ENCODE assay signal across 22 cellular contexts in the genomic region with DNA sequence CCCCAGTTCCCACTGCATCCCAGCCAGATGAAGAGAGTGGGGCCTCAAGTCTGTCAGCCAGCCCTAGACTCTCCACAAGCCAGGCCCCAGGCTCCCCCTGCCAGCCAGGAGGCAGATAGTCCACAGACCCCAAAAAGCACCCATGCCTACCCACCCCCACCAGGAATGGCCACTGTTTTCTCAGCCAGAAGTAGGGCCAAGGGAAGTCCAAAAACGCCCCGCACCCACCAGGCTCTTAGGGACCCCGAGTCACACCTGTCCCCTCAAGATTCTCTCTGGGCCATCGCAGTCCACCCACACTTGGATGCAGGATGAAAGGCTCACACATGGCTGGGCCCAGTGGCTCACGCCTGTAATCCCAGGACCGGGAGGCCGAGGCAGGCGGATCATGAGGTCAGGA.
DNase-seq lines count a peak whose midpoint lies in the region; ATAC-seq and TF ChIP-seq lines count a peak whose summit lies in the region.
"Had no signal": no experiment of that assay in that cellular context is flagged by ENCODE, and none has a peak within 500 bp of the region (broad histone marks: within the 10 kb centered on the region; RNA-seq: fewer than 3 reads in every experiment).

No MANE protein-coding gene starts in this region.

- no peaks in the 10 kb centered on the region for H3K27me3 Mint-ChIP-seq in activated CD8-positive, alpha-beta T cell treated with anti-CD3 and anti-CD28 coated beads, Interleukin-2, amount 10 ng/mL, durations not matched to agents 7 days and 5 days (ENCODE audit: low read depth)
- H3K27me3 Mint-ChIP-seq in activated CD8-positive, alpha-beta T cell treated with anti-CD3 and anti-CD28 coated beads for 36 hours: peaks cover 1% of the 10 kb centered on the region
- peaks cover 27% of the 10 kb centered on the region for H3K27me3 Mint-ChIP-seq in nephron (ENCODE audit: low read depth)

- WGBS in thyroid gland, 2 donors: 76 to 82% methylated on average over 6 to 8 of the region's 8 CpGs

- H3K27me3 ChIP-seq in RWPE2 (ENCODE audit: insufficient read depth, poor library complexity, severe bottlenecking) (no peaks in the 10 kb centered on the region), thyroid gland (no peaks in the 10 kb centered on the region)
- H3K27me3 ChIP-seq: MG63, SJSA1 had no signal

- H3K4me3 ChIP-seq in RWPE2 (ENCODE audit: severe bottlenecking) (no peak overlapping the region), thyroid gland (replicated peaks in 1 of 3) (no peak overlapping the region)
- H3K4me3 ChIP-seq: MG63, SJSA1 had no signal

- no peak overlapping the region for H3K27ac ChIP-seq in RWPE2 (ENCODE audit: poor library complexity, severe bottlenecking)
- peak overlapping the region; percentile 22 to 91 (median 49) for H3K27ac ChIP-seq in thyroid gland
- H3K27ac ChIP-seq: 22Rv1, SJSA1 had no signal

- no peak for TF ChIP-seq POLR2A in thyroid gland (IDR thresholded peaks at IDR 0.05)

- H3K36me3 ChIP-seq in RWPE2 (ENCODE audit: low read depth) (no peaks in the 10 kb centered on the region), thyroid gland (no peaks in the 10 kb centered on the region)
- H3K36me3 ChIP-seq: MG63, SJSA1 had no signal

- H3K9me3 Mint-ChIP-seq in activated CD8-positive, alpha-beta T cell treated with anti-CD3 and anti-CD28 coated beads, Interleukin-2, amount 10 ng/mL, durations not matched to agents 7 days and 5 days (ENCODE audit: insufficient read depth): no peaks in the 10 kb centered on the region
- no peaks in the 10 kb centered on the region for H3K9me3 Mint-ChIP-seq in activated CD8-positive, alpha-beta T cell treated with anti-CD3 and anti-CD28 coated beads for 36 hours
- H3K9me3 Mint-ChIP-seq in nephron: no peaks in the 10 kb centered on the region
- H3K9me3 Mint-ChIP-seq: CD4-positive, alpha-beta memory T cell; IgD-negative memory B cell had no signal

- H3K36me3 Mint-ChIP-seq in activated CD8-positive, alpha-beta T cell treated with anti-CD3 and anti-CD28 coated beads, Interleukin-2, amount 10 ng/mL, durations not matched to agents 7 days and 5 days (ENCODE audit: low read depth): no peaks in the 10 kb centered on the region
- H3K36me3 Mint-ChIP-seq in activated CD8-positive, alpha-beta T cell treated with anti-CD3 and anti-CD28 coated beads for 36 hours (ENCODE audit: low read depth): no peaks in the 10 kb centered on the region
- H3K36me3 Mint-ChIP-seq in nephron (ENCODE audit: low read depth): no peaks in the 10 kb centered on the region
- H3K36me3 Mint-ChIP-seq: CD4-positive, alpha-beta memory T cell; IgD-negative memory B cell had no signal

- peak overlapping the region; percentile 43 for H3K27ac Mint-ChIP-seq in activated CD8-positive, alpha-beta T cell treated with anti-CD3 and anti-CD28 coated beads, Interleukin-2, amount 10 ng/mL, durations not matched to agents 7 days and 5 days
- no peak overlapping the region for H3K27ac Mint-ChIP-seq in activated CD8-positive, alpha-beta T cell treated with anti-CD3 and anti-CD28 coated beads for 36 hours
- peak overlapping the region; percentile 85 to 92 (median 87) for H3K27ac Mint-ChIP-seq in nephron
- H3K27ac Mint-ChIP-seq: CD4-positive, alpha-beta memory T cell; IgD-negative memory B cell had no signal

- CTCF ChIA-PET in activated CD8-positive, alpha-beta T cell treated with anti-CD3 and anti-CD28 coated beads, Interleukin-2, amount 10 ng/mL, durations not matched to agents 7 days and 5 days (lab: Charles Lee): no interaction called here
- CTCF ChIA-PET in activated CD8-positive, alpha-beta T cell treated with anti-CD3 and anti-CD28 coated beads for 36 hours (lab: Charles Lee): no interaction called here

- H3K4me3 Mint-ChIP-seq in activated CD8-positive, alpha-beta T cell treated with anti-CD3 and anti-CD28 coated beads, Interleukin-2, amount 10 ng/mL, durations not matched to agents 7 days and 5 days: no peak overlapping the region
- no peak overlapping the region for H3K4me3 Mint-ChIP-seq in activated CD8-positive, alpha-beta T cell treated with anti-CD3 and anti-CD28 coated beads for 36 hours
- peak overlapping the region in 1 of 3 experiments; percentile 56 for H3K4me3 Mint-ChIP-seq in nephron
- H3K4me3 Mint-ChIP-seq: CD4-positive, alpha-beta memory T cell; IgD-negative memory B cell had no signal

- ATAC-seq in activated CD8-positive, alpha-beta T cell treated with anti-CD3 and anti-CD28 coated beads, Interleukin-2, amount 10 ng/mL, durations not matched to agents 7 days and 5 days: no peak
- no peak for ATAC-seq in activated CD8-positive, alpha-beta T cell treated with anti-CD3 and anti-CD28 coated beads for 36 hours
- ATAC-seq in RWPE2 (ENCODE audit: low read depth): no peak
- no peak for ATAC-seq in GM18519 (IDR thresholded peaks at IDR 0.05; ENCODE audit: low FRiP score, unreplicated experiment)
- ATAC-seq: PC-3 had no signal

- no peaks in the 10 kb centered on the region for H3K4me1 ChIP-seq in RWPE2 (ENCODE audit: insufficient read depth, poor library complexity, severe bottlenecking)
- H3K4me1 ChIP-seq in thyroid gland: peaks cover 57 to 68% of the 10 kb centered on the region in 2 donors
- H3K4me1 ChIP-seq: SJSA1 had no signal

- intact Hi-C loops in activated CD8-positive, alpha-beta T cell treated with anti-CD3 and anti-CD28 coated beads for 36 hours (cut with micrococcal nuclease): no loop called here
- intact Hi-C loops in thyroid gland (cut with DNase I): loop anchor here (5.0 kb wide), 1 partner anchor 42 kb away; no protein-coding TSS in a partner anchor

- DNase-seq in activated CD8-positive, alpha-beta T cell treated with anti-CD3 and anti-CD28 coated beads, Interleukin-2, amount 10 ng/mL, durations not matched to agents 7 days and 5 days: no peak
- DNase-seq in activated CD8-positive, alpha-beta T cell treated with anti-CD3 and anti-CD28 coated beads for 36 hours: no peak
- peak; percentile 65 for DNase-seq in RWPE2 (ENCODE audit: low spot score)
- no peak for DNase-seq in thyroid gland
- DNase-seq in NCI-H345 treated with DMSO at 0.1 percent for 48 hours (lab: John Stamatoyannopoulos, UW; ENCODE audit: unreplicated experiment): no peak
- DNase-seq in anterior cingulate cortex (lab: John Stamatoyannopoulos, UW): no peak
- DNase-seq: CD4-positive, alpha-beta memory T cell; HCEC 1CT; Kasumi-1; MG63; NCI-H1092; NCI-H1436 treated with DMSO at 0.1 percent for 48 hours; NCI-H2029; NCI-H345; NCI-H526; PC-3; RPMI8226 had no signal

- H3K9me3 ChIP-seq in RWPE2 (ENCODE audit: severe bottlenecking) (no peaks in the 10 kb centered on the region), thyroid gland (no peaks in the 10 kb centered on the region)
- H3K9me3 ChIP-seq: MG63 had no signal

- TF ChIP-seq CTCF in activated CD8-positive, alpha-beta T cell treated with anti-CD3 and anti-CD28 coated beads for 36 hours (IDR thresholded peaks at IDR 0.05): no peak
- TF ChIP-seq CTCF in RWPE2 (IDR thresholded peaks at IDR 0.05; ENCODE audit: poor library complexity, severe bottlenecking): no peak
- TF ChIP-seq CTCF in nephron (IDR thresholded peaks at IDR 0.05; ENCODE audit: unreplicated experiment in 3 of 3): no peak
- no peak for TF ChIP-seq CTCF in thyroid gland (IDR thresholded peaks at IDR 0.05)

- POLR2A ChIA-PET in activated CD8-positive, alpha-beta T cell treated with anti-CD3 and anti-CD28 coated beads, Interleukin-2, amount 10 ng/mL, durations not matched to agents 7 days and 5 days (lab: Charles Lee): no interaction called here
- POLR2A ChIA-PET in activated CD8-positive, alpha-beta T cell treated with anti-CD3 and anti-CD28 coated beads for 36 hours (lab: Charles Lee): no interaction called here

- H3K4me1 Mint-ChIP-seq in activated CD8-positive, alpha-beta T cell treated with anti-CD3 and anti-CD28 coated beads, Interleukin-2, amount 10 ng/mL, durations not matched to agents 7 days and 5 days (ENCODE audit: low read depth): peaks cover 10% of the 10 kb centered on the region
- peaks cover 5% of the 10 kb centered on the region for H3K4me1 Mint-ChIP-seq in activated CD8-positive, alpha-beta T cell treated with anti-CD3 and anti-CD28 coated beads for 36 hours (ENCODE audit: low read depth)
- H3K4me1 Mint-ChIP-seq in nephron: peaks cover 90% of the 10 kb centered on the region
